ENCODE assay signal across 3 cellular contexts in genomic region chr20:39553120-39553519, GRCh38.
"Had no signal": no experiment of that assay in that cellular context is flagged by ENCODE, and none has a peak within 500 bp of the region (broad histone marks: within the 10 kb centered on the region; RNA-seq: fewer than 3 reads in every experiment).

No MANE protein-coding gene starts in this region.

- H3K4me3 ChIP-seq: GM12878 had no signal

- DNase-seq: GDM1, GF-D8 had no signal

- ATAC-seq: GM12878 had no signal
